8 cellular contexts compared by ENCODE assay signal in the genomic region with DNA sequence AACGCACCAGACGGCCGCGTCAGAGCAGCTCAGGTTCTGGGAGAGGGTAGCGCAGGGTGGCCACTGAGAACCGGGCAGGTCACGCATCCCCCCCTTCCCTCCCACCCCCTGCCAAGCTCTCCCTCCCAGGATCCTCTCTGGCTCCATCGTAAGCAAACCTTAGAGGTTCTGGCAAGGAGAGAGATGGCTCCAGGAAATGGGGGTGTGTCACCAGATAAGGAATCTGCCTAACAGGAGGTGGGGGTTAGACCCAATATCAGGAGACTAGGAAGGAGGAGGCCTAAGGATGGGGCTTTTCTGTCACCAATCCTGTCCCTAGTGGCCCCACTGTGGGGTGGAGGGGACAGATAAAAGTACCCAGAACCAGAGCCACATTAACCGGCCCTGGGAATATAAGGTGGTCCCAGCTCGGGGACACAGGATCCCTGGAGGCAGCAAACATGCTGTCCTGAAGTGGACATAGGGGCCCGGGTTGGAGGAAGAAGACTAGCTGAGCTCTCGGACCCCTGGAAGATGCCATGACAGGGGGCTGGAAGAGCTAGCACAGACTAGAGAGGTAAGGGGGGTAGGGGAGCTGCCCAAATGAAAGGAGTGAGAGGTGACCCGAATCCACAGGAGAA. TPM values are rescaled to one million over a fixed set of nuclear protein-coding genes. Genes with fewer than 3 reads are reported as not detected.
DNase-seq lines count a peak whose midpoint lies in the region; ATAC-seq, FAIRE-seq and TF ChIP-seq lines count a peak whose summit lies in the region.

No MANE protein-coding gene starts in this region.

- H3K9me2 ChIP-seq in PC-9 (ENCODE audit: insufficient read depth): no peaks in the 10 kb centered on the region

- FAIRE-seq in endothelial cell of umbilical vein (lab: Jason Lieb, UNC): peak; percentile 38

- peak; percentile 40 for DNase-seq in Daoy (ENCODE audit: low read depth)
- DNase-seq in PC-9: no peak
- peak; percentile 21 for DNase-seq in endothelial cell of umbilical vein (ENCODE audit: low read depth, low spot score)
- DNase-seq in GF-D8 (lab: John Stamatoyannopoulos, UW): no peak
- no peak for DNase-seq in DMS79 treated with DMSO at 0.1 percent for 48 hours (lab: John Stamatoyannopoulos, UW)
- DNase-seq in DMS 273 (lab: John Stamatoyannopoulos, UW; ENCODE audit: unreplicated experiment): no peak

- dilution Hi-C loops in endothelial cell of umbilical vein (cut with MboI; ENCODE audit: extremely low pct_ligation_motif_present, low sequenced_read_pairs): no loop called here

- BruUV-seq in PC-9 (replicated peaks; lab: Mats Ljungman, UMichigan) (no TSS peak), endothelial cell of umbilical vein (replicated peaks; lab: Mats Ljungman, UMichigan) (no TSS peak)

- peaks cover 57% of the 10 kb centered on the region for H3K79me2 ChIP-seq in PC-9 (ENCODE audit: low read depth)
- H3K79me2 ChIP-seq in endothelial cell of umbilical vein (ENCODE audit: control insufficient read depth, insufficient read depth, low read length): peaks cover 57% of the 10 kb centered on the region
- H3K79me2 ChIP-seq in parathyroid adenoma: peaks cover 33% of the 10 kb centered on the region

- peaks cover 22% of the 10 kb centered on the region for H3K4me1 ChIP-seq in PC-9 (replicated peaks; ENCODE audit: insufficient read depth)
- peaks cover 20% of the 10 kb centered on the region for H3K4me1 ChIP-seq in endothelial cell of umbilical vein (ENCODE audit: control insufficient read depth, extremely low read depth, insufficient read depth, low read length)
- H3K4me1 ChIP-seq in parathyroid adenoma: peaks cover 19% of the 10 kb centered on the region

- CTCF ChIA-PET in PC-9 (lab: Charles Lee) (no interaction called here), endothelial cell of umbilical vein (lab: Charles Lee) (interaction anchor here (4.8 kb wide), 1 partner anchor 28 kb away, joined by 38 read pairs; no protein-coding TSS in a partner anchor)

- H3K4me2 ChIP-seq in PC-9: peak overlapping the region; percentile 100
- H3K4me2 ChIP-seq in endothelial cell of umbilical vein (ENCODE audit: insufficient read depth, low read length): peak overlapping the region; percentile 71
- H3K4me2 ChIP-seq in parathyroid adenoma (ENCODE audit: low read length): peak overlapping the region; percentile 99

- intact Hi-C loops in PC-9 (cut with micrococcal nuclease; ENCODE audit: unreplicated experiment): loop anchor here (2.0 kb wide), 2 partner anchors 47 to 51 kb away; a partner anchor contains a TSS
- intact Hi-C loops in endothelial cell of umbilical vein (cut with micrococcal nuclease): loop anchor here (2.0 to 5.0 kb wide), 2 partner anchors 53 to 653 kb away; a partner anchor contains a TSS

- H3F3A ChIP-seq in PC-9 (ENCODE audit: insufficient read depth, low read depth): peaks cover 12% of the 10 kb centered on the region; the same call in 1 of the 2 replicates

- no peak for TF ChIP-seq CTCF in PC-9 (conservative IDR thresholded peaks at IDR 0.05)
- TF ChIP-seq CTCF in endothelial cell of umbilical vein (IDR thresholded peaks at IDR 0.05; ENCODE audit: extremely low read depth in 1 of 2, insufficient read depth in 1 of 2, low read depth in 1 of 2, low read length in 2 of 2): no peak
- no peak for TF ChIP-seq CTCF in parathyroid adenoma (IDR thresholded peaks at IDR 0.05)

- H4K20me1 ChIP-seq in PC-9 (ENCODE audit: insufficient read depth) (peaks cover 47% of the 10 kb centered on the region), endothelial cell of umbilical vein (replicated peaks; ENCODE audit: control insufficient read depth, extremely low read depth, insufficient read depth, low read length) (no peaks in the 10 kb centered on the region)

- H3K36me3 ChIP-seq in PC-9 (ENCODE audit: low read depth): no peaks in the 10 kb centered on the region; the same call in 1 of the 2 replicates
- H3K36me3 ChIP-seq in endothelial cell of umbilical vein (ENCODE audit: control insufficient read depth in 2 of 2, extremely low read depth in 1 of 2, insufficient read depth in 2 of 2, low read length in 2 of 2): no peaks in the 10 kb centered on the region
- no peaks in the 10 kb centered on the region for H3K36me3 ChIP-seq in parathyroid adenoma (ENCODE audit: control insufficient read depth, insufficient read depth, low read length)

- H3K27ac ChIP-seq in PC-9: no peak overlapping the region
- H3K27ac ChIP-seq in endothelial cell of umbilical vein (ENCODE audit: insufficient read depth, low read depth, low read length): peak overlapping the region; percentile 59
- H3K27ac ChIP-seq in parathyroid adenoma: peak overlapping the region; percentile 79

- no peak for ATAC-seq in GM19328 (IDR thresholded peaks at IDR 0.05; ENCODE audit: unreplicated experiment)

- H3K27me3 ChIP-seq in PC-9 (ENCODE audit: insufficient read depth, low read depth): no peaks in the 10 kb centered on the region
- no peaks in the 10 kb centered on the region for H3K27me3 ChIP-seq in endothelial cell of umbilical vein (ENCODE audit: control insufficient read depth in 2 of 2, insufficient read depth in 2 of 2, low read length in 2 of 2)
- H3K27me3 ChIP-seq in parathyroid adenoma (ENCODE audit: control insufficient read depth, insufficient read depth, low read length): no peaks in the 10 kb centered on the region

- no peak for TF ChIP-seq POLR2A in endothelial cell of umbilical vein (IDR thresholded peaks at IDR 0.05; ENCODE audit: low read depth, low read length)

- no peaks in the 10 kb centered on the region for H3K9me1 ChIP-seq in endothelial cell of umbilical vein (replicated peaks; ENCODE audit: control insufficient read depth, extremely low read depth, insufficient read depth, low read length)

- H3K4me3 ChIP-seq in PC-9: peak overlapping the region; percentile 99; the same call in 1 of the 2 replicates
- H3K4me3 ChIP-seq in endothelial cell of umbilical vein (replicated peaks in 1 of 3; ENCODE audit: insufficient read depth in 1 of 3, low read depth in 1 of 3, low read length in 3 of 3): peak overlapping the region; percentile 30 to 92 (median 75)
- peak overlapping the region; percentile 86 for H3K4me3 ChIP-seq in parathyroid adenoma (ENCODE audit: low read depth, low read length)

- H3K9ac ChIP-seq in endothelial cell of umbilical vein (replicated peaks; ENCODE audit: extremely low read depth, insufficient read depth, low read length): peak overlapping the region; percentile 78
- H3K9ac ChIP-seq in parathyroid adenoma: no peak overlapping the region

- POLR2A ChIA-PET in PC-9 (lab: Charles Lee; ENCODE audit: unreplicated experiment): no interaction called here
- POLR2A ChIA-PET in endothelial cell of umbilical vein (lab: Charles Lee): interaction anchor here (0.7 to 1.8 kb wide), 2 partner anchors 29 to 539 kb away, joined by 4 to 6 read pairs; a partner anchor contains a TSS

- H3K9me3 ChIP-seq in PC-9 (ENCODE audit: insufficient read depth, low read depth) (no peaks in the 10 kb centered on the region), endothelial cell of umbilical vein (replicated peaks; ENCODE audit: control insufficient read depth, insufficient read depth, low read length) (no peaks in the 10 kb centered on the region), parathyroid adenoma (ENCODE audit: control insufficient read depth, low read length) (no peaks in the 10 kb centered on the region)

- H2AFZ ChIP-seq in PC-9 (no peak overlapping the region), endothelial cell of umbilical vein (ENCODE audit: low read depth, low read length) (no peak overlapping the region), parathyroid adenoma (no peak overlapping the region)

RNA-seq across cellular contexts. Expression of a gene that starts 1.9 kb away (rescaled TPM):
- total RNA-seq in Daoy (2014; rRNA removed; shearing (Covaris generic)): 41.5 and 44.2 TPM in 2 replicates
- 110 and 114 TPM in 2 replicates for total RNA-seq in PC-9 (2021)
- 137 and 149 TPM in 2 replicates for total RNA-seq in endothelial cell of umbilical vein
- polyA plus RNA-seq in endothelial cell of umbilical vein: 69.5 and 86.4 TPM in 2 replicates
- 25.7 and 48.4 TPM in 2 replicates for polyA plus RNA-seq in endothelial cell of umbilical vein (2011; cell fraction: cytosol; rRNA removed)
- 435 and 453 TPM in 2 replicates for polyA plus RNA-seq in endothelial cell of umbilical vein (2011; cell fraction: nucleus; rRNA removed)
- polyA plus RNA-seq in endothelial cell of umbilical vein (2012): 78.4 and 97.9 TPM in 2 replicates
- polyA minus RNA-seq in endothelial cell of umbilical vein: 30.1 and 37.1 TPM in 2 replicates
- polyA minus RNA-seq in endothelial cell of umbilical vein (2011; cell fraction: cytosol; rRNA and poly(A)+ RNA removed): 17.8 TPM
- polyA minus RNA-seq in endothelial cell of umbilical vein (2011; cell fraction: nucleus; rRNA and poly(A)+ RNA removed): 60.6 and 103 TPM in 2 replicates

RNA-seq across cellular contexts. Expression of a gene that starts 33.5 kb away (rescaled TPM):
- total RNA-seq in Daoy (2014; rRNA removed; shearing (Covaris generic)): 22.5 and 23.9 TPM in 2 replicates
- total RNA-seq in PC-9 (2021): 228 and 266 TPM in 2 replicates
- 0.51 and 0.92 TPM in 2 replicates for total RNA-seq in endothelial cell of umbilical vein
- polyA plus RNA-seq in endothelial cell of umbilical vein: 0.18 and 0.22 TPM in 2 replicates
- polyA plus RNA-seq in endothelial cell of umbilical vein (2011; cell fraction: cytosol; rRNA removed): 0.35 and 0.39 TPM in 2 replicates
- 0.18 TPM in 1 of 2 replicates, not detected in the other for polyA plus RNA-seq in endothelial cell of umbilical vein (2011; cell fraction: nucleus; rRNA removed)
- 0.82 and 0.91 TPM in 2 replicates for polyA plus RNA-seq in endothelial cell of umbilical vein (2012)
- polyA minus RNA-seq in endothelial cell of umbilical vein: 5.8 and 5.9 TPM in 2 replicates
- polyA minus RNA-seq in endothelial cell of umbilical vein (2011; cell fraction: cytosol; rRNA and poly(A)+ RNA removed): 8.9 TPM
- polyA minus RNA-seq in endothelial cell of umbilical vein (2011; cell fraction: nucleus; rRNA and poly(A)+ RNA removed): not detected in 2 replicates

RNA-seq across cellular contexts. Expression of a gene that starts 39.9 kb away (rescaled TPM):
- total RNA-seq in Daoy (2014; rRNA removed; shearing (Covaris generic)): 1.6 and 4.9 TPM in 2 replicates
- total RNA-seq in PC-9 (2021): 111 and 162 TPM in 2 replicates
- 18.1 and 28.9 TPM in 2 replicates for total RNA-seq in endothelial cell of umbilical vein
- 13.8 and 15.9 TPM in 2 replicates for polyA plus RNA-seq in endothelial cell of umbilical vein
- 28.5 and 33.7 TPM in 2 replicates for polyA plus RNA-seq in endothelial cell of umbilical vein (2011; cell fraction: cytosol; rRNA removed)
- 14.0 and 17.1 TPM in 2 replicates for polyA plus RNA-seq in endothelial cell of umbilical vein (2011; cell fraction: nucleus; rRNA removed)
- polyA plus RNA-seq in endothelial cell of umbilical vein (2012): 20.8 and 24.7 TPM in 2 replicates
- 3.9 and 5.5 TPM in 2 replicates for polyA minus RNA-seq in endothelial cell of umbilical vein
- polyA minus RNA-seq in endothelial cell of umbilical vein (2011; cell fraction: cytosol; rRNA and poly(A)+ RNA removed): 4.0 TPM
- polyA minus RNA-seq in endothelial cell of umbilical vein (2011; cell fraction: nucleus; rRNA and poly(A)+ RNA removed): 0.72 and 1.7 TPM in 2 replicates

RNA-seq across cellular contexts. Expression of a gene that starts 42.0 kb away (rescaled TPM):
- total RNA-seq in Daoy (2014; rRNA removed; shearing (Covaris generic)): 0.80 TPM in 1 of 2 replicates, not detected in the other
- total RNA-seq in PC-9 (2021) (13.7 and 18.2 TPM in 2 replicates), endothelial cell of umbilical vein (not detected in 2 replicates)
- not detected in 2 replicates for polyA plus RNA-seq in endothelial cell of umbilical vein
- polyA plus RNA-seq in endothelial cell of umbilical vein (2011; cell fraction: cytosol; rRNA removed): not detected in 2 replicates
- not detected in 2 replicates for polyA plus RNA-seq in endothelial cell of umbilical vein (2011; cell fraction: nucleus; rRNA removed)
- not detected in 2 replicates for polyA plus RNA-seq in endothelial cell of umbilical vein (2012)
- polyA minus RNA-seq in endothelial cell of umbilical vein: 0.57 TPM in 1 of 2 replicates, not detected in the other
- 1.6 TPM for polyA minus RNA-seq in endothelial cell of umbilical vein (2011; cell fraction: cytosol; rRNA and poly(A)+ RNA removed)
- polyA minus RNA-seq in endothelial cell of umbilical vein (2011; cell fraction: nucleus; rRNA and poly(A)+ RNA removed): not detected in 2 replicates

RNA-seq across cellular contexts. Expression of a gene that starts 50.9 kb away (rescaled TPM):
- 3.1 and 7.1 TPM in 2 replicates for total RNA-seq in Daoy (2014; rRNA removed; shearing (Covaris generic))
- total RNA-seq in PC-9 (2021) (51.8 and 76.6 TPM in 2 replicates), endothelial cell of umbilical vein (0.62 TPM in 1 of 2 replicates, not detected in the other)
- polyA plus RNA-seq in endothelial cell of umbilical vein: 0.56 and 0.75 TPM in 2 replicates
- 0.14 and 0.23 TPM in 2 replicates for polyA plus RNA-seq in endothelial cell of umbilical vein (2011; cell fraction: cytosol; rRNA removed)
- 1.4 and 1.7 TPM in 2 replicates for polyA plus RNA-seq in endothelial cell of umbilical vein (2011; cell fraction: nucleus; rRNA removed)
- polyA plus RNA-seq in endothelial cell of umbilical vein (2012): 0.78 and 0.91 TPM in 2 replicates
- 0.49 and 0.66 TPM in 2 replicates for polyA minus RNA-seq in endothelial cell of umbilical vein
- 9.1 TPM for polyA minus RNA-seq in endothelial cell of umbilical vein (2011; cell fraction: cytosol; rRNA and poly(A)+ RNA removed)
- 0.34 TPM in 1 of 2 replicates, not detected in the other for polyA minus RNA-seq in endothelial cell of umbilical vein (2011; cell fraction: nucleus; rRNA and poly(A)+ RNA removed)

Comparison
In these comparisons a context has a peak if more than half of its experiments do, and no peak if none do; other contexts are left out.
1. DNase-seq: peak in Daoy (single experiment) and endothelial cell of umbilical vein (single experiment); none in PC-9 (0 of 2), GF-D8 (single experiment), DMS79 treated with DMSO at 0.1 percent for 48 hours (single experiment) and DMS 273 (single experiment).
2. RNA of a gene that starts 33.5 kb away (total RNA-seq): 228 to 266 TPM in PC-9 and 22.5 to 23.9 TPM in Daoy; 0.51 to 0.92 TPM in endothelial cell of umbilical vein; every median in the first group is over 10 times any median in the second.
3. Peak in every context shown above with its lines, with median percentiles within 50 percentile points of each other: H3K4me2 ChIP-seq and H3K4me3 ChIP-seq.